Comparison of ENCODE assay signal across 19 cellular contexts in genomic region chr2:54631755-54632154, GRCh38.
DNase-seq lines count a peak whose midpoint lies in the region; ATAC-seq, FAIRE-seq and TF ChIP-seq lines count a peak whose summit lies in the region.
"Had no signal": no experiment of that assay in that cellular context is flagged by ENCODE, and none has a peak within 500 bp of the region (broad histone marks: within the 10 kb centered on the region; RNA-seq: fewer than 3 reads in every experiment).

No MANE protein-coding gene starts in this region.

- H3K9ac ChIP-seq in endodermal cell (ENCODE audit: extremely low read depth, low read length, poor library complexity, severe bottlenecking) = no peak overlapping the region

- H3K27ac ChIP-seq in A549 = peak overlapping the region; percentile 82 to 87
- peak overlapping the region; percentile 97 for H3K27ac ChIP-seq in OCI-LY7 (ENCODE audit: low read depth, low read length, poor library complexity, severe bottlenecking)
- H3K27ac ChIP-seq in esophagus muscularis mucosa (replicated peaks in 1 of 4) = peak overlapping the region; percentile 4 to 81 (median 54)
- H3K27ac ChIP-seq in pancreas = peak overlapping the region in 3 of 4 donors; percentile 1 to 83 (median 72)
- H3K27ac ChIP-seq in endodermal cell (ENCODE audit: low read depth, low read length) = no peak overlapping the region

- intact Hi-C loops in OCI-LY7 (cut with micrococcal nuclease; ENCODE audit: unreplicated experiment) (loop anchor here (10.0 kb wide), 2 partner anchors 153 to 667 kb away; no protein-coding TSS in a partner anchor), esophagus muscularis mucosa (cut with DNase I) (no loop called here), pancreas (cut with DNase I) (no loop called here)

- POLR2A ChIA-PET in A549 (lab: Yijun Ruan, JAX) = interaction anchor here (1.0 kb wide), 1 partner anchor 71 kb away, joined by 4 read pairs; no protein-coding TSS in a partner anchor
- POLR2A ChIA-PET in OCI-LY7 (lab: Charles Lee) = interaction anchor here (0.7 to 2.3 kb wide), 3 partner anchors 29 to 83 kb away, joined by 3 to 9 read pairs (median 6); no protein-coding TSS in a partner anchor

- TF ChIP-seq CTCF in A549 (IDR thresholded peaks at IDR 0.05) = no peak
- no peak for TF ChIP-seq CTCF in OCI-LY7 (conservative IDR thresholded peaks at IDR 0.05; ENCODE audit: low read length)
- TF ChIP-seq CTCF in esophagus muscularis mucosa (IDR thresholded peaks at IDR 0.05) = no peak
- no peak for TF ChIP-seq CTCF in pancreas (IDR thresholded peaks at IDR 0.05)
- TF ChIP-seq CTCF in endodermal cell (conservative IDR thresholded peaks at IDR 0.05) = no peak

- peaks cover 13% of the 10 kb centered on the region; the same call in 1 of the 2 replicates for H3K79me2 ChIP-seq in OCI-LY7 (ENCODE audit: insufficient read depth, low read depth, low read length)

- TF ChIP-seq EP300 in A549 (IDR thresholded peaks at IDR 0.05) = no peak
- no peak for TF ChIP-seq EP300 in esophagus muscularis mucosa (IDR thresholded peaks at IDR 0.05)

- DNase-seq in A549 (ENCODE audit: low read depth in 1 of 2, low spot score in 1 of 2) (no peak), OCI-LY7 (ENCODE audit: low spot score) (no peak), esophagus muscularis mucosa (ENCODE audit: extremely low spot score) (no peak), pancreas (no peak), endodermal cell (no peak), NCI-H1694 treated with DMSO at 0.1 percent for 48 hours (lab: John Stamatoyannopoulos, UW) (no peak)
- DNase-seq: activated CD4-positive, alpha-beta T cell treated with anti-CD3 and anti-CD28 coated beads, Interleukin-2, amount 10 ng/mL, durations not matched to agents 24 days and 14 days; CD4-positive, alpha-beta T cell; dermis blood vessel endothelial cell; DMS153; erythroblast; NCI-H69; stimulated activated CD4-positive, alpha-beta T cell treated with anti-CD3 and anti-CD28 coated beads, Interleukin-15, amount 100 ng/mL, for 24 hours; T-helper 1 cell had no signal

- no peak overlapping the region for H2AFZ ChIP-seq in OCI-LY7 (ENCODE audit: low read length)

- no peaks in the 10 kb centered on the region for H3K27me3 Mint-ChIP-seq in endodermal cell (ENCODE audit: insufficient read depth)
- H3K27me3 Mint-ChIP-seq: activated CD4-positive, alpha-beta T cell treated with anti-CD3 and anti-CD28 coated beads, Interleukin-2, amount 10 ng/mL, durations not matched to agents 24 days and 14 days; CD4-positive, alpha-beta T cell; IgD-negative memory B cell had no signal

- H3K27ac Mint-ChIP-seq in endodermal cell = no peak overlapping the region

- H3K27me3 ChIP-seq in esophagus muscularis mucosa = no peaks in the 10 kb centered on the region
- H3K27me3 ChIP-seq in pancreas = no peaks in the 10 kb centered on the region
- H3K27me3 ChIP-seq in endodermal cell (ENCODE audit: control insufficient read depth, insufficient read depth, low read length, poor library complexity, severe bottlenecking) = no peaks in the 10 kb centered on the region

- no TSS peak for BruUV-seq in OCI-LY7 (replicated peaks; lab: Mats Ljungman, UMichigan)

- peak overlapping the region; percentile 0; the same call in 2 of the 3 replicates for H3K4me2 ChIP-seq in A549
- no peak overlapping the region for H3K4me2 ChIP-seq in OCI-LY7 (ENCODE audit: low read length)

- peaks cover 84% of the 10 kb centered on the region for H3K36me3 Mint-ChIP-seq in endodermal cell (ENCODE audit: low read depth)

- H3K9me3 ChIP-seq in A549 (no peaks in the 10 kb centered on the region), OCI-LY7 (ENCODE audit: low read length) (no peaks in the 10 kb centered on the region), esophagus muscularis mucosa (no peaks in the 10 kb centered on the region), pancreas (no peaks in the 10 kb centered on the region), endodermal cell (ENCODE audit: control insufficient read depth, low read length) (no peaks in the 10 kb centered on the region)
- H3K9me3 ChIP-seq: thoracic aorta had no signal

- FAIRE-seq in A549 (lab: Jason Lieb, UNC) (no peak), pancreas (lab: Jason Lieb, UNC) (no peak)
- FAIRE-seq: bronchial epithelial cell had no signal

- ATAC-seq in A549 (no peak), pancreas (no peak), GM21360 (IDR thresholded peaks at IDR 0.05; ENCODE audit: unreplicated experiment) (no peak), HG02610 (IDR thresholded peaks at IDR 0.05; ENCODE audit: unreplicated experiment) (no peak)

- H3K9me2 ChIP-seq in OCI-LY7 (ENCODE audit: insufficient read depth, low read length) = no peaks in the 10 kb centered on the region

- no peaks in the 10 kb centered on the region for H3K4me1 Mint-ChIP-seq in endodermal cell

- no peaks in the 10 kb centered on the region for H4K20me1 ChIP-seq in OCI-LY7 (ENCODE audit: insufficient read depth, low read length)

- H3K9me3 Mint-ChIP-seq in endodermal cell = no peaks in the 10 kb centered on the region
- H3K9me3 Mint-ChIP-seq: activated CD4-positive, alpha-beta T cell treated with anti-CD3 and anti-CD28 coated beads, Interleukin-2, amount 10 ng/mL, durations not matched to agents 24 days and 14 days; CD4-positive, alpha-beta T cell; IgD-negative memory B cell had no signal

- peaks cover 75% of the 10 kb centered on the region for H3K4me1 ChIP-seq in A549
- peaks cover 95% of the 10 kb centered on the region for H3K4me1 ChIP-seq in OCI-LY7 (ENCODE audit: insufficient read depth, low read length, poor library complexity, severe bottlenecking)
- H3K4me1 ChIP-seq in esophagus muscularis mucosa = peaks cover 73 to 77% (median 75%) of the 10 kb centered on the region in 4 donors
- peaks cover 24 to 45% (median 25%) of the 10 kb centered on the region in 3 donors for H3K4me1 ChIP-seq in pancreas
- no peaks in the 10 kb centered on the region for H3K4me1 ChIP-seq in endodermal cell (ENCODE audit: control insufficient read depth, insufficient read depth, low read length)

- CTCF ChIA-PET in A549 (lab: Yijun Ruan, JAX) (interaction anchor here (0.5 to 3.5 kb wide), 4 partner anchors 13 to 164 kb away, joined by 3 to 10 read pairs (median 4); no protein-coding TSS in a partner anchor), OCI-LY7 (lab: Charles Lee; ENCODE audit: unreplicated experiment) (no interaction called here)

- TF ChIP-seq RAD21 in A549 (conservative IDR thresholded peaks at IDR 0.05 in 1 of 2, IDR thresholded peaks at IDR 0.05 in 1 of 2) = no peak

- H3K4me3 Mint-ChIP-seq in endodermal cell = no peak overlapping the region
- H3K4me3 Mint-ChIP-seq: activated CD4-positive, alpha-beta T cell treated with anti-CD3 and anti-CD28 coated beads, Interleukin-2, amount 10 ng/mL, durations not matched to agents 24 days and 14 days; CD4-positive, alpha-beta T cell had no signal

- no peak for TF ChIP-seq POLR2A in A549 (IDR thresholded peaks at IDR 0.05; ENCODE audit: low read length)
- TF ChIP-seq POLR2A in esophagus muscularis mucosa (IDR thresholded peaks at IDR 0.05; ENCODE audit: low read depth) = no peak

- H3K36me3 ChIP-seq in OCI-LY7 (ENCODE audit: insufficient read depth, low read length) (peaks cover 74% of the 10 kb centered on the region), esophagus muscularis mucosa (peaks cover 49 to 80% (median 72%) of the 10 kb centered on the region in 4 donors), pancreas (peaks cover 3 to 61% (median 33%) of the 10 kb centered on the region in 3 donors), endodermal cell (ENCODE audit: control insufficient read depth, insufficient read depth, low read length) (peaks cover 90% of the 10 kb centered on the region)

- H3K4me3 ChIP-seq in A549 = no peak overlapping the region
- H3K4me3 ChIP-seq in OCI-LY7 (ENCODE audit: low read depth, low read length, poor library complexity, severe bottlenecking) = no peak overlapping the region
- no peak overlapping the region for H3K4me3 ChIP-seq in esophagus muscularis mucosa
- no peak overlapping the region for H3K4me3 ChIP-seq in pancreas
- H3K4me3 ChIP-seq in endodermal cell (ENCODE audit: low read length) = no peak overlapping the region
- H3K4me3 ChIP-seq: thoracic aorta had no signal

- 69% methylated on average over 4 of the region's 4 CpGs for WGBS in A549 (ENCODE audit: missing lambda C conversion rate)
- 73% methylated on average over 4 of the region's 4 CpGs for WGBS in esophagus muscularis mucosa
- WGBS in pancreas, 2 donors = 69 to 73% methylated on average over 4 of the region's 4 CpGs
- WGBS in endodermal cell (ENCODE audit: insufficient coverage in 1 of 2, insufficient read length in 1 of 2), 2 experiments = 80 to 96% methylated on average over 1 to 4 of the region's 4 CpGs

TF ChIP-seq in A549, 52 proteins besides CTCF, POLR2A, EP300 and RAD21:
- TF ChIP-seq RFX5 (IDR thresholded peaks at IDR 0.05) (no peak), CHD2 (IDR thresholded peaks at IDR 0.05; ENCODE audit: low read length, partially characterized antibody) (no peak), SREBF2 (IDR thresholded peaks at IDR 0.05) (no peak), RCOR1 (IDR thresholded peaks at IDR 0.05; ENCODE audit: low read depth, low read length) (no peak), PHF8 (IDR thresholded peaks at IDR 0.05; ENCODE audit: borderline replicate concordance, low read depth) (no peak), ZNF302 (CRISPR knock-in tag; IDR thresholded peaks at IDR 0.05) (no peak), MAZ (IDR thresholded peaks at IDR 0.05; ENCODE audit: borderline replicate concordance, low read depth, low read length) (no peak), KDM1A (IDR thresholded peaks at IDR 0.05; ENCODE audit: low read depth) (no peak), NPAS2 (CRISPR knock-in tag; IDR thresholded peaks at IDR 0.05; ENCODE audit: borderline replicate concordance) (no peak), CHD4 (IDR thresholded peaks at IDR 0.05; ENCODE audit: borderline replicate concordance) (no peak), POLR2AphosphoS2 (conservative IDR thresholded peaks at IDR 0.05; ENCODE audit: low read length) (no peak), ZC3H11A (IDR thresholded peaks at IDR 0.05) (no peak), FOSL2 (IDR thresholded peaks at IDR 0.05) (no peak), FOSL2 (CRISPR knock-in tag; IDR thresholded peaks at IDR 0.05) (peak; percentile 61), CBX8 (IDR thresholded peaks at IDR 0.05) (no peak), JUN (IDR thresholded peaks at IDR 0.05) (no peak)
- TF ChIP-seq, protein P1, sequence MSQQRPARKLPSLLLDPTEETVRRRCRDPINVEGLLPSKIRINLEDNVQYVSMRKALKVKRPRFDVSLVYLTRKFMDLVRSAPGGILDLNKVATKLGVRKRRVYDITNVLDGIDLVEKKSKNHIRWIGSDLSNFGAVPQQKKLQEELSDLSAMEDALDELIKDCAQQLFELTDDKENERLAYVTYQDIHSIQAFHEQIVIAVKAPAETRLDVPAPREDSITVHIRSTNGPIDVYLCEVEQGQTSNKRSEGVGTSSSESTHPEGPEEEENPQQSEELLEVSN (IDR thresholded peaks at IDR 0.05; ENCODE audit: borderline replicate concordance, low read depth) = no peak
- TF ChIP-seq, protein P2, sequence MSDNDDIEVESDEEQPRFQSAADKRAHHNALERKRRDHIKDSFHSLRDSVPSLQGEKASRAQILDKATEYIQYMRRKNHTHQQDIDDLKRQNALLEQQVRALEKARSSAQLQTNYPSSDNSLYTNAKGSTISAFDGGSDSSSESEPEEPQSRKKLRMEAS (IDR thresholded peaks at IDR 0.05) = 0 out of 2 replicates have a peak, but pooled peaks have one; percentile 7
